ENCODE assay signal across 9 cellular contexts in the genomic region with DNA sequence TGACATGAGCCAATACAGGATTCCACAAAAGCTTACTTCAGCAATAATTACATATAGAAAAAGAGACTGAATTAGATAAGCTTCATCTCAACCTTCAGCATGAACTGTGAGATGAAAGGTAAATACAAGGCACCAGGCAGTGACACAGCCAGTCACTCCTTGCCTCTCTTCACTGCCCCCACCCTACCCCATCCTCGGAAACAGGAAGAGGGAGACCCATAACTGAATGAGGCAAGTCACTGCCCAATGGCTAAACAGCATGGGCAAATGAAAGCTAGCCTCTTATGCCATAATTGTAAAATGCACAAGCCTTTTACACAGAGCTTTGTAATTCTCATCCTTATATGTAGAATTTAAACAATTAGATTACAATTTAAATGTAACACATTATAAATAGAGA. TPM values are rescaled to one million over a fixed set of nuclear protein-coding genes. Genes with fewer than 3 reads are reported as not detected.
DNase-seq lines count a peak whose midpoint lies in the region; ATAC-seq, FAIRE-seq and TF ChIP-seq lines count a peak whose summit lies in the region.
"Had no signal": no experiment of that assay in that cellular context is flagged by ENCODE, and none has a peak within 500 bp of the region (broad histone marks: within the 10 kb centered on the region; RNA-seq: fewer than 3 reads in every experiment).

No MANE protein-coding gene starts in this region.

- no peaks in the 10 kb centered on the region for H3K9me3 Mint-ChIP-seq in WTC11

- CTCF ChIA-PET in A673 (lab: Charles Lee) (no interaction called here), WTC11 (lab: Charles Lee) (interaction anchor here (0.5 to 2.2 kb wide), 4 partner anchors 10 to 708 kb away, joined by 3 to 11 read pairs (median 4); no protein-coding TSS in a partner anchor)

- no peak overlapping the region for H3K27ac ChIP-seq in A673 (ENCODE audit: low read depth, low read length, poor library complexity, severe bottlenecking)
- no peak overlapping the region for H3K27ac ChIP-seq in keratinocyte (ENCODE audit: control insufficient read depth, insufficient read depth, low read length)

- peaks cover 8% of the 10 kb centered on the region; the same call in 1 of the 2 replicates for H3K36me3 Mint-ChIP-seq in WTC11

- dilution Hi-C loops in keratinocyte (cut with MboI; ENCODE audit: extremely low pct_ligation_motif_present, low sequenced_read_pairs): no loop called here

- no peak for FAIRE-seq in keratinocyte (lab: Jason Lieb, UNC)
- FAIRE-seq in GM19239 (lab: Jason Lieb, UNC): no peak

- H3K36me3 ChIP-seq in A673 (ENCODE audit: insufficient read depth, low read length, poor library complexity, severe bottlenecking) (peaks cover 5% of the 10 kb centered on the region), keratinocyte (ENCODE audit: control insufficient read depth in 2 of 2, extremely low read depth in 1 of 2, insufficient read depth in 2 of 2, low read length in 2 of 2) (peaks cover 3 to 5% of the 10 kb centered on the region in 2 experiments), HAP-1 (replicated peaks) (no peaks in the 10 kb centered on the region; the same call in 1 of the 2 replicates)

- H3K4me1 ChIP-seq in A673 (ENCODE audit: insufficient read depth, low read length, poor library complexity, severe bottlenecking) (no peaks in the 10 kb centered on the region), keratinocyte (ENCODE audit: control insufficient read depth, extremely low read depth, insufficient read depth, low read length) (peaks cover 12% of the 10 kb centered on the region), HAP-1 (no peaks in the 10 kb centered on the region)

- H3K4me2 ChIP-seq in keratinocyte (ENCODE audit: control insufficient read depth, extremely low read depth, insufficient read depth, low read depth, low read length): peak overlapping the region; percentile 99

- no peaks in the 10 kb centered on the region for H4K20me1 ChIP-seq in keratinocyte (ENCODE audit: control insufficient read depth, extremely low read depth, insufficient read depth, low read length)

- peaks cover 24% of the 10 kb centered on the region for H3K4me1 Mint-ChIP-seq in WTC11

- H3K9ac ChIP-seq in keratinocyte (ENCODE audit: control insufficient read depth, extremely low read depth, insufficient read depth, low read length): no peak overlapping the region

- DNase-seq in A673 (ENCODE audit: low spot score) (no peak), ELR (ENCODE audit: low read depth) (peak; percentile 37), WTC11 (ENCODE audit: low spot score) (no peak), keratinocyte (ENCODE audit: low read depth, low spot score) (no peak), HAP-1 (ENCODE audit: low spot score in 2 of 2) (no peak), GM19239 (ENCODE audit: insufficient read length, low spot score) (no peak)
- DNase-seq: T1000 had no signal

- peak overlapping the region; percentile 82 for H3K4me3 Mint-ChIP-seq in WTC11

- no peak overlapping the region for H2AFZ ChIP-seq in keratinocyte (ENCODE audit: control insufficient read depth, low read length)

- no peaks in the 10 kb centered on the region for H3K9me1 ChIP-seq in keratinocyte (ENCODE audit: control insufficient read depth, extremely low read depth, insufficient read depth, low read length)

- H3K27ac Mint-ChIP-seq in WTC11: no peak overlapping the region

- TF ChIP-seq CTCF in A673 (conservative IDR thresholded peaks at IDR 0.05; ENCODE audit: low read depth, low read length) (no peak), WTC11 (IDR thresholded peaks at IDR 0.05) (no peak), keratinocyte (optimal IDR thresholded peaks at IDR 0.05 in 1 of 3, IDR thresholded peaks at IDR 0.05 in 1 of 3, conservative IDR thresholded peaks at IDR 0.05 in 1 of 3; ENCODE audit: extremely low read depth in 1 of 3, insufficient read depth in 2 of 3, low read length in 3 of 3) (no peak)

- no TSS peak for BruUV-seq in A673 (replicated peaks; lab: Mats Ljungman, UMichigan)

- in situ Hi-C loops in HAP-1 (cut with MboI; ENCODE audit: low sequenced_read_pairs): no loop called here

- H3K4me3 ChIP-seq in A673 (ENCODE audit: low read depth, low read length, poor library complexity, severe bottlenecking): peak overlapping the region; percentile 96
- H3K4me3 ChIP-seq in keratinocyte (ENCODE audit: control insufficient read depth in 2 of 3, extremely low read depth in 1 of 3, insufficient read depth in 2 of 3, low read depth in 1 of 3, low read length in 3 of 3): peak overlapping the region; percentile 5 to 71 (median 43)
- no peak overlapping the region for H3K4me3 ChIP-seq in HAP-1

- peaks cover 8% of the 10 kb centered on the region; the same call in 1 of the 2 replicates for H3K27me3 Mint-ChIP-seq in WTC11 (ENCODE audit: low read depth)

- ATAC-seq in WTC11: no peak
- no peak for ATAC-seq in HG03378 (IDR thresholded peaks at IDR 0.05; ENCODE audit: unreplicated experiment)
- no peak for ATAC-seq in HG03045 (IDR thresholded peaks at IDR 0.05; ENCODE audit: unreplicated experiment)

- POLR2A ChIA-PET in A673 (lab: Charles Lee; ENCODE audit: low non-redundant PET): no interaction called here
- POLR2A ChIA-PET in WTC11 (lab: Charles Lee): no interaction called here

- intact Hi-C loops in A673 (cut with micrococcal nuclease; ENCODE audit: unreplicated experiment): no loop called here

- no peaks in the 10 kb centered on the region for H3K9me3 ChIP-seq in A673 (ENCODE audit: low read depth, low read length, poor library complexity, severe bottlenecking)
- no peaks in the 10 kb centered on the region for H3K9me3 ChIP-seq in keratinocyte (ENCODE audit: control insufficient read depth, low read depth, low read length)
- no peaks in the 10 kb centered on the region for H3K9me3 ChIP-seq in HAP-1

- H3K27me3 ChIP-seq in A673 (replicated peaks; ENCODE audit: insufficient read depth, low read depth, low read length, poor library complexity) (no peaks in the 10 kb centered on the region), keratinocyte (ENCODE audit: control insufficient read depth, extremely low read depth, insufficient read depth, low read length) (no peaks in the 10 kb centered on the region), HAP-1 (ENCODE audit: low read depth) (no peaks in the 10 kb centered on the region)

- peaks cover 33% of the 10 kb centered on the region for H3K79me2 ChIP-seq in keratinocyte (ENCODE audit: control insufficient read depth, insufficient read depth, low read length)

TF ChIP-seq in WTC11, 78 proteins besides CTCF, POLR2A, EP300 and RAD21 (continues in another document):
- TF ChIP-seq ZNF396 (CRISPR knock-in tag; IDR thresholded peaks at IDR 0.05; ENCODE audit: borderline replicate concordance): no peak

RNA-seq across cellular contexts. Expression of gene ZNF160, which starts 1.7 kb away (rescaled TPM):
- 17.4 and 19.3 TPM in 2 replicates for total RNA-seq in A673 (2021)
- 53.8 to 54.6 TPM (median 54.5 TPM) in 3 replicates for total RNA-seq in WTC11 (2021)
- polyA plus RNA-seq in keratinocyte: 10.2 to 14.4 TPM (median 12.6 TPM) in 3 replicates
- 15.8 TPM for polyA plus RNA-seq in keratinocyte (2011; ENCODE audit: low read depth)
- polyA plus RNA-seq in keratinocyte (2011; cell fraction: cytosol; rRNA removed): 5.7 and 9.7 TPM in 2 replicates
- polyA plus RNA-seq in keratinocyte (2011; cell fraction: nucleus; rRNA removed): 43.1 and 47.8 TPM in 2 replicates
- 8.7 and 12.8 TPM in 2 replicates for polyA plus RNA-seq in keratinocyte (2012; ENCODE audit: low replicate concordance)
- 13.7 to 30.8 TPM (median 20.2 TPM) in 3 replicates for polyA minus RNA-seq in keratinocyte
- polyA minus RNA-seq in keratinocyte (2011; cell fraction: cytosol; rRNA and poly(A)+ RNA removed): 13.8 TPM
- polyA minus RNA-seq in keratinocyte (2011; cell fraction: nucleus; rRNA and poly(A)+ RNA removed): 28.4 and 46.3 TPM in 2 replicates

RNA-seq across cellular contexts. Expression of gene ZNF415, which starts 31.2 kb away (rescaled TPM):
- total RNA-seq in A673 (2021) (1.7 TPM in 2 replicates), WTC11 (2021) (9.3 to 11.2 TPM (median 11.2 TPM) in 3 replicates)
- 4.2 to 7.5 TPM (median 5.2 TPM) in 3 replicates for polyA plus RNA-seq in keratinocyte
- 10.1 TPM for polyA plus RNA-seq in keratinocyte (2011; ENCODE audit: low read depth)
- 6.6 and 9.7 TPM in 2 replicates for polyA plus RNA-seq in keratinocyte (2011; cell fraction: cytosol; rRNA removed)
- 7.9 and 9.3 TPM in 2 replicates for polyA plus RNA-seq in keratinocyte (2011; cell fraction: nucleus; rRNA removed)
- polyA plus RNA-seq in keratinocyte (2012; ENCODE audit: low replicate concordance): 3.4 and 5.8 TPM in 2 replicates
- 2.5 to 6.0 TPM (median 5.1 TPM) in 3 replicates for polyA minus RNA-seq in keratinocyte
- 3.6 TPM for polyA minus RNA-seq in keratinocyte (2011; cell fraction: cytosol; rRNA and poly(A)+ RNA removed)
- 3.4 and 4.8 TPM in 2 replicates for polyA minus RNA-seq in keratinocyte (2011; cell fraction: nucleus; rRNA and poly(A)+ RNA removed)

RNA-seq across cellular contexts. Expression of gene ERVV-2, which starts 57.0 kb away (rescaled TPM):
- total RNA-seq in A673 (2021): not detected in 2 replicates
- 0.26 to 0.46 TPM (median 0.46 TPM) in 3 replicates for total RNA-seq in WTC11 (2021)
- polyA plus RNA-seq in keratinocyte: not detected in 3 replicates
- polyA plus RNA-seq in keratinocyte (2011; ENCODE audit: low read depth): not detected
- polyA plus RNA-seq in keratinocyte (2011; cell fraction: cytosol; rRNA removed): 0.03 TPM in 1 of 2 replicates, not detected in the other
- polyA plus RNA-seq in keratinocyte (2011; cell fraction: nucleus; rRNA removed): 0.05 TPM in 1 of 2 replicates, not detected in the other
- not detected in 2 replicates for polyA plus RNA-seq in keratinocyte (2012; ENCODE audit: low replicate concordance)
- not detected in 3 replicates for polyA minus RNA-seq in keratinocyte
- not detected for polyA minus RNA-seq in keratinocyte (2011; cell fraction: cytosol; rRNA and poly(A)+ RNA removed)
- polyA minus RNA-seq in keratinocyte (2011; cell fraction: nucleus; rRNA and poly(A)+ RNA removed): not detected in 2 replicates

RNA-seq across cellular contexts. Expression of gene ZNF347, which starts 57.3 kb away (rescaled TPM):
- total RNA-seq in A673 (2021): 1.8 and 4.6 TPM in 2 replicates
- total RNA-seq in WTC11 (2021): 10.9 to 11.3 TPM (median 11.0 TPM) in 3 replicates
- 3.3 to 4.6 TPM (median 3.8 TPM) in 3 replicates for polyA plus RNA-seq in keratinocyte
- polyA plus RNA-seq in keratinocyte (2011; ENCODE audit: low read depth): 1.4 TPM
- polyA plus RNA-seq in keratinocyte (2011; cell fraction: cytosol; rRNA removed): 1.5 and 3.5 TPM in 2 replicates
- polyA plus RNA-seq in keratinocyte (2011; cell fraction: nucleus; rRNA removed): 6.6 and 7.3 TPM in 2 replicates
- 1.7 and 2.7 TPM in 2 replicates for polyA plus RNA-seq in keratinocyte (2012; ENCODE audit: low replicate concordance)
- polyA minus RNA-seq in keratinocyte: 4.5 to 9.5 TPM (median 5.2 TPM) in 3 replicates
- 2.3 TPM for polyA minus RNA-seq in keratinocyte (2011; cell fraction: cytosol; rRNA and poly(A)+ RNA removed)
- polyA minus RNA-seq in keratinocyte (2011; cell fraction: nucleus; rRNA and poly(A)+ RNA removed): 4.5 and 13.1 TPM in 2 replicates
